Comparison of ENCODE assay signal across 26 cellular contexts in genomic region chr6:155038104-155038503, GRCh38. TPM values are rescaled to one million over a fixed set of nuclear protein-coding genes. Genes with fewer than 3 reads are reported as not detected.
DNase-seq lines count a peak whose midpoint lies in the region; ATAC-seq and TF ChIP-seq lines count a peak whose summit lies in the region.
"Had no signal": no experiment of that assay in that cellular context is flagged by ENCODE, and none has a peak within 500 bp of the region (broad histone marks: within the 10 kb centered on the region; RNA-seq: fewer than 3 reads in every experiment).

No MANE protein-coding gene starts in this region.

- peaks cover 11% of the 10 kb centered on the region for H3K9me3 Mint-ChIP-seq in glutamatergic neuron (ENCODE audit: unreplicated experiment)
- no peaks in the 10 kb centered on the region for H3K9me3 Mint-ChIP-seq in CD8-positive, alpha-beta memory T cell

- H2AK5ac ChIP-seq in mesendoderm (ENCODE audit: low read length): no peak overlapping the region

- peak overlapping the region; percentile 53 for H3K4me3 Mint-ChIP-seq in glutamatergic neuron (ENCODE audit: unreplicated experiment)
- H3K4me3 Mint-ChIP-seq in CD8-positive, alpha-beta memory T cell: no peak overlapping the region
- H3K4me3 Mint-ChIP-seq: CD4-positive, CD25-positive, alpha-beta regulatory T cell; IgD-negative memory B cell had no signal

- H3K4me1 Mint-ChIP-seq in glutamatergic neuron (ENCODE audit: low read depth, unreplicated experiment): peaks cover 54% of the 10 kb centered on the region
- no peaks in the 10 kb centered on the region for H3K4me1 Mint-ChIP-seq in CD8-positive, alpha-beta memory T cell
- H3K4me1 Mint-ChIP-seq: CD4-positive, CD25-positive, alpha-beta regulatory T cell; IgD-negative memory B cell had no signal

- H3K4me3 ChIP-seq in HUES48 (ENCODE audit: low read depth, low read length) (no peak overlapping the region), WERI-Rb-1 (ENCODE audit: low read depth, low read length) (no peak overlapping the region), mesendoderm (ENCODE audit: low read length) (no peak overlapping the region), PC-9 (no peak overlapping the region), upper lobe of left lung (no peak overlapping the region)
- H3K4me3 ChIP-seq in CD8-positive, alpha-beta memory T cell (ENCODE audit: low read length): no peak overlapping the region
- H3K4me3 ChIP-seq: BLaER1, SK-N-MC had no signal

- TF ChIP-seq POLR2A in upper lobe of left lung (IDR thresholded peaks at IDR 0.05): no peak

- no peaks in the 10 kb centered on the region for H3K9me2 ChIP-seq in PC-9 (ENCODE audit: insufficient read depth)

- CTCF ChIA-PET in PC-9 (lab: Charles Lee): no interaction called here
- CTCF ChIA-PET in CD8-positive, alpha-beta memory T cell (lab: Charles Lee): no interaction called here

- POLR2A ChIA-PET in PC-9 (lab: Charles Lee; ENCODE audit: unreplicated experiment): no interaction called here
- POLR2A ChIA-PET in CD8-positive, alpha-beta memory T cell (lab: Charles Lee): no interaction called here

- H3K4ac ChIP-seq in mesendoderm (ENCODE audit: low read depth, low read length): no peak overlapping the region

- no peaks in the 10 kb centered on the region for H3K27me3 ChIP-seq in HUES48 (ENCODE audit: control insufficient read depth, insufficient read depth, low read length)
- H3K27me3 ChIP-seq in WERI-Rb-1 (ENCODE audit: insufficient read depth, low read depth, severe bottlenecking): no peaks in the 10 kb centered on the region
- no peaks in the 10 kb centered on the region for H3K27me3 ChIP-seq in mesendoderm (ENCODE audit: insufficient read depth, low read length, poor library complexity)
- no peaks in the 10 kb centered on the region for H3K27me3 ChIP-seq in PC-9 (ENCODE audit: insufficient read depth, low read depth)
- H3K27me3 ChIP-seq in upper lobe of left lung: no peaks in the 10 kb centered on the region
- no peaks in the 10 kb centered on the region for H3K27me3 ChIP-seq in CD8-positive, alpha-beta memory T cell (ENCODE audit: insufficient read depth, low read length, poor library complexity, severe bottlenecking)
- H3K27me3 ChIP-seq: BLaER1 had no signal

- TF ChIP-seq CTCF in WERI-Rb-1 (IDR thresholded peaks at IDR 0.05; ENCODE audit: low read depth, low read length) (no peak), glutamatergic neuron (IDR thresholded peaks at IDR 0.05; ENCODE audit: partially characterized antibody, unreplicated experiment) (no peak), PC-9 (conservative IDR thresholded peaks at IDR 0.05) (no peak), upper lobe of left lung (IDR thresholded peaks at IDR 0.05) (no peak)

- ATAC-seq in upper lobe of left lung (ENCODE audit: low FRiP score in 2 of 2): no peak

- H3K9me3 ChIP-seq in HUES48 (ENCODE audit: control insufficient read depth, insufficient read depth, low read length): peaks cover 4% of the 10 kb centered on the region; the same call in 1 of the 2 replicates
- peaks cover 6% of the 10 kb centered on the region for H3K9me3 ChIP-seq in WERI-Rb-1 (ENCODE audit: severe bottlenecking)
- no peaks in the 10 kb centered on the region for H3K9me3 ChIP-seq in PC-9 (ENCODE audit: insufficient read depth, low read depth)
- no peaks in the 10 kb centered on the region for H3K9me3 ChIP-seq in upper lobe of left lung
- H3K9me3 ChIP-seq in CD8-positive, alpha-beta memory T cell (ENCODE audit: low read length): no peaks in the 10 kb centered on the region
- H3K9me3 ChIP-seq: BLaER1 had no signal

- H3K27ac ChIP-seq in HUES48 (ENCODE audit: low read depth, low read length): peak overlapping the region; percentile 63
- H3K27ac ChIP-seq in WERI-Rb-1: peak overlapping the region; percentile 81
- H3K27ac ChIP-seq in mesendoderm (ENCODE audit: low read depth, low read length): no peak overlapping the region
- no peak overlapping the region for H3K27ac ChIP-seq in PC-9
- no peak overlapping the region for H3K27ac ChIP-seq in upper lobe of left lung
- H3K27ac ChIP-seq in CD8-positive, alpha-beta memory T cell (ENCODE audit: low read depth, low read length): no peak overlapping the region
- H3K27ac ChIP-seq: BLaER1, KMS-11, SK-N-MC had no signal

- no peak overlapping the region for H3K9ac ChIP-seq in HUES48 (ENCODE audit: low read depth, low read length)
- H3K9ac ChIP-seq in mesendoderm (ENCODE audit: low read length): no peak overlapping the region
- H3K9ac ChIP-seq: BLaER1, KMS-11 had no signal

- no peak overlapping the region for H2BK5ac ChIP-seq in mesendoderm (ENCODE audit: low read length)

- DNase-seq in WERI-Rb-1 (peak; percentile 89), glutamatergic neuron (peak; percentile 72), mesendoderm (no peak), PC-9 (no peak), upper lobe of left lung (no peak)
- DNase-seq in CD8-positive, alpha-beta memory T cell: no peak
- DNase-seq: CD4-positive, CD25-positive, alpha-beta regulatory T cell; DMS 273 treated with DMSO at 0.1 percent for 48 hours; DMS79; EL; GF-D8; H7; MM.1S; NCI-H1048; NCI-H1417; NCI-H1694; NCI-H2029 treated with DMSO at 0.1 percent for 48 hours; NCI-H446 treated with DMSO at 0.1 percent for 48 hours; NCI-H526; SIG-M5; SW 1271 had no signal

- H4K5ac ChIP-seq in mesendoderm (ENCODE audit: low read length): no peak overlapping the region

- H3K56ac ChIP-seq in mesendoderm (ENCODE audit: low read length): no peak overlapping the region

- no peak overlapping the region for H3K18ac ChIP-seq in mesendoderm (ENCODE audit: low read length)

- H4K20me1 ChIP-seq in PC-9 (ENCODE audit: insufficient read depth): no peaks in the 10 kb centered on the region
- H4K20me1 ChIP-seq: BLaER1 had no signal

- no peak overlapping the region for H3K23ac ChIP-seq in mesendoderm (ENCODE audit: low read length)

- no peaks in the 10 kb centered on the region for H3K36me3 ChIP-seq in HUES48 (ENCODE audit: control insufficient read depth, insufficient read depth, low read length)
- peaks cover 5% of the 10 kb centered on the region; the same call in 1 of the 2 replicates for H3K36me3 ChIP-seq in WERI-Rb-1
- H3K36me3 ChIP-seq in mesendoderm (ENCODE audit: control insufficient read depth, insufficient read depth, low read length): no peaks in the 10 kb centered on the region
- H3K36me3 ChIP-seq in PC-9 (ENCODE audit: low read depth): no peaks in the 10 kb centered on the region
- H3K36me3 ChIP-seq in upper lobe of left lung: no peaks in the 10 kb centered on the region
- H3K36me3 ChIP-seq in CD8-positive, alpha-beta memory T cell (ENCODE audit: insufficient read depth, low read length): no peaks in the 10 kb centered on the region
- H3K36me3 ChIP-seq: BLaER1 had no signal

- H3F3A ChIP-seq in PC-9 (ENCODE audit: insufficient read depth, low read depth): no peaks in the 10 kb centered on the region

- peak overlapping the region; percentile 94 for H3K27ac Mint-ChIP-seq in glutamatergic neuron (ENCODE audit: unreplicated experiment)
- H3K27ac Mint-ChIP-seq in CD8-positive, alpha-beta memory T cell: no peak overlapping the region
- H3K27ac Mint-ChIP-seq: CD4-positive, CD25-positive, alpha-beta regulatory T cell; IgD-negative memory B cell had no signal

- H3K79me1 ChIP-seq in mesendoderm (ENCODE audit: low read length): no peaks in the 10 kb centered on the region

- intact Hi-C loops in PC-9 (cut with micrococcal nuclease; ENCODE audit: unreplicated experiment): no loop called here

- no peak overlapping the region for H4K8ac ChIP-seq in mesendoderm (ENCODE audit: low read depth, low read length)

- H2BK15ac ChIP-seq in mesendoderm (replicated peaks; ENCODE audit: low read depth): no peak overlapping the region

- no peaks in the 10 kb centered on the region for H3K79me2 ChIP-seq in mesendoderm (ENCODE audit: control insufficient read depth, insufficient read depth, low read length)
- no peaks in the 10 kb centered on the region for H3K79me2 ChIP-seq in PC-9 (ENCODE audit: low read depth)

- no peak overlapping the region for H2AFZ ChIP-seq in PC-9

- H3K4me2 ChIP-seq in mesendoderm (ENCODE audit: low read length) (no peak overlapping the region), PC-9 (no peak overlapping the region)
- H3K4me2 ChIP-seq: BLaER1, KMS-11 had no signal

- H3K27me3 Mint-ChIP-seq in glutamatergic neuron (ENCODE audit: unreplicated experiment): peaks cover 10% of the 10 kb centered on the region
- no peaks in the 10 kb centered on the region for H3K27me3 Mint-ChIP-seq in CD8-positive, alpha-beta memory T cell
- H3K27me3 Mint-ChIP-seq: CD4-positive, CD25-positive, alpha-beta regulatory T cell had no signal

- H2BK120ac ChIP-seq in mesendoderm (ENCODE audit: low read depth, low read length): no peak overlapping the region

- peaks cover 41% of the 10 kb centered on the region for H3K4me1 ChIP-seq in HUES48 (ENCODE audit: control insufficient read depth, insufficient read depth, low read length)
- H3K4me1 ChIP-seq in mesendoderm (ENCODE audit: control insufficient read depth, low read depth, low read length): no peaks in the 10 kb centered on the region
- no peaks in the 10 kb centered on the region for H3K4me1 ChIP-seq in PC-9 (replicated peaks; ENCODE audit: insufficient read depth)
- no peaks in the 10 kb centered on the region for H3K4me1 ChIP-seq in upper lobe of left lung
- no peaks in the 10 kb centered on the region for H3K4me1 ChIP-seq in CD8-positive, alpha-beta memory T cell (ENCODE audit: insufficient read depth, low read length)
- H3K4me1 ChIP-seq: BLaER1 had no signal

- no CpG with 5 or more reads among the region's 4 CpGs for WGBS in mesendoderm (ENCODE audit: extremely low coverage, insufficient coverage, low lambda C conversion rate)
- 92 to 100% methylated on average over 4 of the region's 4 CpGs for WGBS in upper lobe of left lung, 2 donors

- H3K36me3 Mint-ChIP-seq in glutamatergic neuron (ENCODE audit: unreplicated experiment): peaks cover 4% of the 10 kb centered on the region
- no peaks in the 10 kb centered on the region for H3K36me3 Mint-ChIP-seq in CD8-positive, alpha-beta memory T cell
- H3K36me3 Mint-ChIP-seq: CD4-positive, CD25-positive, alpha-beta regulatory T cell; IgD-negative memory B cell had no signal

- no peak for TF ChIP-seq EP300 in upper lobe of left lung (IDR thresholded peaks at IDR 0.05)

- no TSS peak for BruUV-seq in PC-9 (replicated peaks; lab: Mats Ljungman, UMichigan)

RNA-seq across cellular contexts. Expression of gene TIAM2, which starts 43.0 kb away (rescaled TPM):
- total RNA-seq in glutamatergic neuron (ENCODE audit: unreplicated experiment): 113 TPM
- 6.3 TPM for polyA plus RNA-seq in mesendoderm (2013, experiment 1 of 2)
- polyA plus RNA-seq in mesendoderm (2013, experiment 2 of 2): 6.0 TPM
- 11.4 and 14.8 TPM in 2 replicates for total RNA-seq in PC-9 (2021)
- 10 to 100 TPM in 2 of 6 donors, 1 to 10 TPM in 4; 5.6 to 25.1 (median 7.7) TPM for total RNA-seq in upper lobe of left lung
- total RNA-seq in CD8-positive, alpha-beta memory T cell: 10 to 100 TPM; 24.5 to 31.1 TPM
- polyA plus RNA-seq in CD8-positive, alpha-beta memory T cell: 1.1 TPM

Comparison
In these comparisons a context has a peak if more than half of its experiments do, and no peak if none do; other contexts are left out.
1. H3K27ac ChIP-seq: peak in HUES48 (single experiment) and WERI-Rb-1 (single experiment); none in mesendoderm (single experiment), PC-9 (single experiment), upper lobe of left lung (0 of 4) and CD8-positive, alpha-beta memory T cell (single experiment).
2. DNase-seq: peak in WERI-Rb-1 (single experiment) and glutamatergic neuron (single experiment); none in mesendoderm (single experiment), PC-9 (0 of 2), upper lobe of left lung (0 of 2) and CD8-positive, alpha-beta memory T cell (0 of 5).